Comparison of ENCODE assay signal across 8 cellular contexts in the genomic region with DNA sequence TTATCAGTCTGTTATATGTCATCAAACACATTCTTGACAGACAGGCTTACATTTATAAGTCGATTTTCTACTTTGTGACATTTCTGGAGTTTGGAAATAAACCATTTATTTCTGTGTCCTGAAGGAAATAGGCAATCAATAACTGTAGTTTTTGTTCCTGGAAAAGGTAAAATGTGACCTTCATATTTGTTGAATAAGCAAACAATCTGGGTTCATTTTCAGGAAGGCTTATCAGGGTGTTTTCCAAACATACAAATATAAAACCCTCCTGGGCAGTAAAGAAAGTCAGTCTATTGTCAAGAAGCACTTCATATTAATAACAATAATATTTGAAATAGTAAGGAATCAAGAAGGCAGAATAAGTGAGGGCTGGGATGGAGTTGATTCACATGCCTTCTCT.
"Had no signal": no experiment of that assay in that cellular context is flagged by ENCODE, and none has a peak within 500 bp of the region (broad histone marks: within the 10 kb centered on the region; RNA-seq: fewer than 3 reads in every experiment).

No MANE protein-coding gene starts in this region.

- ATAC-seq: GM12878 had no signal

- FAIRE-seq: G401.6, GM12878, GM12891, GM12892, GM18507, GM19239 had no signal

- H3K4me3 ChIP-seq: GM12878 had no signal

- DNase-seq: GDM1, GF-D8 had no signal
